8 cellular contexts compared by ENCODE assay signal in the genomic region with DNA sequence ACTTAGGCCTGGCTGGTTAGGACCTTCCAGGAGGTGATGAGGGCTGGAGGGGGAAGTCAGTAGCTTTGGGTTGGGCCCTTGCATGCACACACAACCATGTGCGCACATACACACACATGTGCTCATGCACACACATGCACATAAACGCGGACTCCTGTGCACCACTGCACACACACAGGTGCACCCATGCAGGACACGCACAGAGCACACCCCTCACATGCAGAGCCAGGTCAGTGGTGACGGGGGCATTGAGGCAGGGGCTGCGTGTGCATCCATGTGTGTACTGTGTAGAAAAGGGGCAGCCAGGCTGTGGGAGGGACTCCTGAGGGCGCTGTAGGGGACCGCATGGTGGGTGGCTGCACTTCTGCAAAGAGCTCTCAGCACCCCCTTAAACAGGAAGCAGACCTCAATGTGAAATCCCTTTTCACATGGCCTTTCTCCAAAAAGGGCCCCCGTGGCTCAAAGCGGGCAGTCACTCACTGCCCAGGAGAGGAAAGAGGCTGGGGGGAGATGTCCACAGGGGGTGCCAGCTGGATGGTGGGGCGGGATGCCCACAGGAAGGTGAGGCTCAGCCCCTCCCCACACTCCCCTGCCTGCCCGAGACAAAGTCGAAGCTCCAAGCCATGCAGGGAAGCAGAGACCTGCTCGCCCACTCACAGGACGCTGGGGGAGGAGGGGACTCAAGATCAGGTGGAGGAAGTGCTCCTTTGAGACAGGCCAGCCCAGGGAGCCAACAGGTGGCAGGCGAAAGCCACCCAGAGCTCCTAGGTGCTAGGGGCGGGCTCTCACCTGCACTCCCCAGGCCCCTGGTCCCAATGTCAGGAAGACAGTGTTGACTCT.
DNase-seq lines count a peak whose midpoint lies in the region; ATAC-seq and TF ChIP-seq lines count a peak whose summit lies in the region.

No MANE protein-coding gene starts in this region.

- no peak overlapping the region for H3K9ac ChIP-seq in mammary epithelial cell (ENCODE audit: insufficient read depth, low read length)

- H3K4me3 ChIP-seq in HL-60 (replicated peaks; ENCODE audit: insufficient read depth, low read length) (no peak overlapping the region), mammary epithelial cell (replicated peaks in 1 of 3; ENCODE audit: insufficient read depth in 1 of 3, low read depth in 2 of 3, low read length in 3 of 3) (no peak overlapping the region)

- H4K20me1 ChIP-seq in mammary epithelial cell (ENCODE audit: insufficient read depth, low read length): no peaks in the 10 kb centered on the region

- no peak for ATAC-seq in GM21381 (IDR thresholded peaks at IDR 0.05; ENCODE audit: unreplicated experiment)

- H3K79me2 ChIP-seq in mammary epithelial cell (ENCODE audit: insufficient read depth, low read length): no peaks in the 10 kb centered on the region

- peak overlapping the region; percentile 96 for H3K27ac ChIP-seq in HL-60 (replicated peaks)
- no peak overlapping the region for H3K27ac ChIP-seq in mammary epithelial cell (ENCODE audit: insufficient read depth, low read depth, low read length)

- no peaks in the 10 kb centered on the region for H3K27me3 ChIP-seq in HL-60 (ENCODE audit: insufficient read depth, poor library complexity, severe bottlenecking)
- H3K27me3 ChIP-seq in mammary epithelial cell (ENCODE audit: insufficient read depth, low read length): no peaks in the 10 kb centered on the region

- no peak overlapping the region for H2AFZ ChIP-seq in mammary epithelial cell (ENCODE audit: low read depth, low read length)

- H3K4me1 ChIP-seq in mammary epithelial cell (ENCODE audit: insufficient read depth, low read length): peaks cover 17% of the 10 kb centered on the region

- H3K36me3 ChIP-seq in mammary epithelial cell (ENCODE audit: insufficient read depth, low read length): no peaks in the 10 kb centered on the region

- in situ Hi-C loops in mammary epithelial cell (cut with MboI; ENCODE audit: low sequenced_read_pairs in 2 of 2): no loop called here

- no TSS peak for BruUV-seq in mammary epithelial cell (replicated peaks; lab: Mats Ljungman, UMichigan)

- peak overlapping the region; percentile 45 for H3K4me2 ChIP-seq in mammary epithelial cell (ENCODE audit: insufficient read depth, low read depth, low read length)

- no peak for TF ChIP-seq CTCF in HL-60 (IDR thresholded peaks at IDR 0.05; ENCODE audit: insufficient read depth, low read length)
- no peak for TF ChIP-seq CTCF in mammary epithelial cell (conservative IDR thresholded peaks at IDR 0.05 in 1 of 2, IDR thresholded peaks at IDR 0.05 in 1 of 2; ENCODE audit: extremely low read depth in 1 of 2, insufficient read depth in 1 of 2, low read depth in 1 of 2, low read length in 2 of 2)

- dilution Hi-C loops in mammary epithelial cell (cut with HindIII; ENCODE audit: low sequenced_read_pairs): no loop called here

- WGBS in mammary epithelial cell (ENCODE audit: low coverage, missing lambda C conversion rate): 91% methylated on average over 13 of the region's 17 CpGs

- peak; percentile 58 for DNase-seq in stimulated activated CD4-positive, alpha-beta T cell treated with anti-CD3 and anti-CD28 coated beads, Interleukin-15, amount 100 ng/mL, for 24 hours
- DNase-seq in stimulated activated CD4-positive, alpha-beta T cell treated with anti-CD3 and anti-CD28 coated beads, Interleukin-12 subunit alpha, Interleukin-12 subunit beta, amount 100 ng/mL, for 4 hours: no peak
- peak; percentile 65 to 84 for DNase-seq in HL-60 (ENCODE audit: low read depth in 1 of 2, low spot score in 1 of 2)
- DNase-seq in mammary epithelial cell: no peak
- peak; percentile 12 for DNase-seq in stimulated activated naive CD4-positive, alpha-beta T cell treated with Interleukin-2 at 50 U/mL for 16 hours (lab: John Stamatoyannopoulos, UW)
- no peak for DNase-seq in AG08395 (ENCODE audit: low spot score)
- DNase-seq in NCI-H146 (lab: John Stamatoyannopoulos, UW): no peak

- intact Hi-C loops in mammary epithelial cell (cut with micrococcal nuclease): loop anchor here (5.0 kb wide), 1 partner anchor 43 kb away; no protein-coding TSS in a partner anchor

- CTCF ChIA-PET in mammary epithelial cell (lab: Charles Lee; ENCODE audit: low non-redundant PET): no interaction called here

- H3K9me3 ChIP-seq in mammary epithelial cell (replicated peaks; ENCODE audit: insufficient read depth, low read length): no peaks in the 10 kb centered on the region

Comparison
In these comparisons a context has a peak if more than half of its experiments do, and no peak if none do; other contexts are left out.
1. DNase-seq: peak in stimulated activated CD4-positive, alpha-beta T cell treated with anti-CD3 and anti-CD28 coated beads, Interleukin-15, amount 100 ng/mL, for 24 hours (single experiment), HL-60 (2 of 2) and stimulated activated naive CD4-positive, alpha-beta T cell treated with Interleukin-2 at 50 U/mL for 16 hours (single experiment); none in stimulated activated CD4-positive, alpha-beta T cell treated with anti-CD3 and anti-CD28 coated beads, Interleukin-12 subunit alpha, Interleukin-12 subunit beta, amount 100 ng/mL, for 4 hours (single experiment), mammary epithelial cell (single experiment), AG08395 (single experiment) and NCI-H146 (single experiment).